18 cellular contexts compared by ENCODE assay signal in the genomic region with DNA sequence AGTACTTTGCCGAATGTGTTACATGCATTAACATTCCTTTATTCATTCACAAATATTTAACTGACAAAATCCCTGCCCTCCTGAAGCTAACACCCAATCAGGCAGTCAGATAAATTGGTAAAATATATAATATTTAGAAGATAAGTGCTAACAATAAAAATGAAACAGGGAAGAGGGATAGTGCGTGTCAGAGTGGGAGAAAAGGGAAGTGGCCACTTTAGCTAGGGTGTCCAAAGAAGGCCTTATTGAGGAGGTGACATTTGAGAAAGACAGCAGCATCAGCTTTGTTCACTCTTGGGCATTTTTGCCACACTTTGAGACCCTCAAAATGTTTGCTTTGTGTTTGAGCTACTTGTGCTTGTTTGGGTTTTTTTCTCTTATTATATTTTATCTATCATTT.
"Had no signal": no experiment of that assay in that cellular context is flagged by ENCODE, and none has a peak within 500 bp of the region (broad histone marks: within the 10 kb centered on the region; RNA-seq: fewer than 3 reads in every experiment).

No MANE protein-coding gene starts in this region.

- H3K27ac ChIP-seq: epithelial cell of prostate, esophagus muscularis mucosa, gastrocnemius medialis, heart right ventricle, spleen, tibial artery, upper lobe of left lung had no signal

- DNase-seq: effector memory CD8-positive, alpha-beta T cell; gastrocnemius medialis; heart right ventricle; hypothalamus; kidney glomerular epithelial cell; naive thymus-derived CD4-positive, alpha-beta T cell; nephron progenitor cell; posterior cingulate gyrus; spleen; stimulated activated CD4-positive, alpha-beta T cell treated with anti-CD3 and anti-CD28 coated beads, Interleukin-15, amount 100 ng/mL, for 24 hours; stimulated activated CD4-positive, alpha-beta T cell treated with anti-CD3 and anti-CD28 coated beads, Interleukin-1b, Interleukin-23, amount 100 ng/mL, for 48 hours; stimulated activated CD4-positive, alpha-beta T cell treated with anti-CD3 and anti-CD28 coated beads, Interleukin-4, amount 100 ng/mL, for 24 hours; tibial artery; upper lobe of left lung had no signal

- H3K27me3 ChIP-seq: esophagus muscularis mucosa, gastrocnemius medialis, heart right ventricle, spleen, tibial artery, upper lobe of left lung had no signal

- H3K9me3 ChIP-seq: esophagus muscularis mucosa, gastrocnemius medialis, heart right ventricle, spleen, tibial artery, upper lobe of left lung had no signal

- H3K36me3 ChIP-seq: esophagus muscularis mucosa, gastrocnemius medialis, heart right ventricle, spleen, tibial artery, upper lobe of left lung had no signal

- H3K4me1 ChIP-seq: gastrocnemius medialis, heart right ventricle, spleen had no signal

- ATAC-seq: effector memory CD8-positive, alpha-beta T cell; gastrocnemius medialis; heart right ventricle; naive thymus-derived CD4-positive, alpha-beta T cell; sciatic nerve; stimulated activated memory B cell treated with anti-CD40 and anti-IgM and Interleukin-4, amounts not matched to agents 10 μg/mL and 1 μg/mL and 100 μg/mL, for 72 hours had no signal

- H3K4me3 ChIP-seq: esophagus muscularis mucosa, gastrocnemius medialis, heart right ventricle, spleen, tibial artery, upper lobe of left lung had no signal
